Comparison of ENCODE assay signal across 29 cellular contexts in genomic region chr7:90681336-90682019, GRCh38.
DNase-seq lines count a peak whose midpoint lies in the region; ATAC-seq and TF ChIP-seq lines count a peak whose summit lies in the region.
"Had no signal": no experiment of that assay in that cellular context is flagged by ENCODE, and none has a peak within 500 bp of the region (broad histone marks: within the 10 kb centered on the region; RNA-seq: fewer than 3 reads in every experiment).

No MANE protein-coding gene starts in this region.

- intact Hi-C loops in breast epithelium (cut with DNase I; ENCODE audit: low total_unique reads): no loop called here

- DNase-seq in COLO829 (ENCODE audit: low spot score) (peak; percentile 32), fibroblast of pulmonary artery (ENCODE audit: low read depth) (peak; percentile 36), NK-92 (lab: John Stamatoyannopoulos, UW; ENCODE audit: unreplicated experiment) (no peak), cerebellar cortex (ENCODE audit: low spot score) (no peak), hippocampal formation (lab: John Stamatoyannopoulos, UW) (no peak), breast epithelium (ENCODE audit: low spot score in 2 of 2) (no peak)
- DNase-seq: activated CD4-positive, alpha-beta T cell treated with anti-CD3 and anti-CD28 coated beads, Interleukin-2, amount 10 ng/mL, durations not matched to agents 7 days and 5 days; activated naive CD4-positive, alpha-beta T cell; activated T-cell treated with anti-CD3 and anti-CD28 coated beads, Interleukin-2, amount 50 U/mL, for 4 hours; C1 segment of cervical spinal cord; Caco-2; cortex of kidney; endodermal cell; GOT3; left ventricle myocardium inferior; naive B cell; NCI-H1105; NCI-H2029 treated with DMSO at 0.1 percent for 48 hours; NCI-H446; NK-92 treated with Interleukin-12 subunit alpha and Interleukin-12 subunit beta, amount 100 ng/mL, for 24 hours; PC-9; SHP77 treated with DMSO at 0.1 percent for 48 hours; stimulated activated CD4-positive, alpha-beta T cell treated with anti-CD3 and anti-CD28 coated beads, Interleukin-4, amount 100 ng/mL, for 4 hours had no signal

- TF ChIP-seq CTCF in HEK293 (tag by site-specific recombination; IDR thresholded peaks at IDR 0.05) (no peak), fibroblast of pulmonary artery (IDR thresholded peaks at IDR 0.05; ENCODE audit: low read length, missing control alignments) (no peak), breast epithelium (IDR thresholded peaks at IDR 0.05) (no peak)

- H3K36me3 ChIP-seq in HEK293 (ENCODE audit: control insufficient read depth in 2 of 2, insufficient read depth in 1 of 2, low read length in 2 of 2): no peaks in the 10 kb centered on the region
- no peaks in the 10 kb centered on the region for H3K36me3 ChIP-seq in breast epithelium
- H3K36me3 ChIP-seq: esophagus muscularis mucosa, left ventricle myocardium inferior, prostate gland had no signal

- POLR2A ChIA-PET in HEK293 (lab: Yijun Ruan, JAX): no interaction called here

- H3K27ac ChIP-seq in HEK293 (ENCODE audit: extremely low read depth, low read depth, low read length) (no peak overlapping the region), breast epithelium (no peak overlapping the region)
- H3K27ac ChIP-seq: esophagus muscularis mucosa, left ventricle myocardium inferior, PC-9, prostate gland had no signal

- H3K27me3 ChIP-seq in breast epithelium: no peaks in the 10 kb centered on the region
- H3K27me3 ChIP-seq: esophagus muscularis mucosa had no signal

- H3K4me3 ChIP-seq in HEK293 (ENCODE audit: low read depth, low read length): no peak overlapping the region
- no peak overlapping the region for H3K4me3 ChIP-seq in fibroblast of pulmonary artery (replicated peaks; ENCODE audit: low read depth, low read length)
- H3K4me3 ChIP-seq in breast epithelium: no peak overlapping the region
- H3K4me3 ChIP-seq: esophagus muscularis mucosa, left ventricle myocardium inferior, PC-9, prostate gland had no signal

- H3K9me3 ChIP-seq in HEK293 (ENCODE audit: control insufficient read depth, insufficient read depth, low read depth, low read length): no peaks in the 10 kb centered on the region
- H3K9me3 ChIP-seq in breast epithelium: no peaks in the 10 kb centered on the region
- H3K9me3 ChIP-seq: Caco-2, esophagus muscularis mucosa, left ventricle myocardium inferior, prostate gland had no signal

- no peak for TF ChIP-seq POLR2A in breast epithelium (IDR thresholded peaks at IDR 0.05)

- H3K4me1 ChIP-seq in HEK293 (ENCODE audit: control insufficient read depth, insufficient read depth, low read length) (peaks cover 45% of the 10 kb centered on the region), breast epithelium (no peaks in the 10 kb centered on the region)
- H3K4me1 ChIP-seq: Caco-2, prostate gland had no signal

- ATAC-seq in SK-N-SH treated with all-trans-retinoic acid at 6 μM for 48 hours: peak; percentile 77
- ATAC-seq: activated T-cell treated with anti-CD3 and anti-CD28 coated beads, Interleukin-2, amount 50 U/mL, for 4 hours; sciatic nerve; stimulated activated memory B cell treated with anti-CD40 and anti-IgM and Interleukin-4, amounts not matched to agents 10 μg/mL and 1 μg/mL and 100 μg/mL, for 72 hours had no signal

- CTCF ChIA-PET in HEK293 (lab: Yijun Ruan, JAX): no interaction called here

TF ChIP-seq in HEK293, 187 proteins besides CTCF, POLR2A, EP300 and RAD21:
- TF ChIP-seq ZNF157 (tag by site-specific recombination; IDR thresholded peaks at IDR 0.05): no peak
- no peak for TF ChIP-seq ZNF830 (tag by site-specific recombination; IDR thresholded peaks at IDR 0.05; ENCODE audit: low read depth)
- no peak for TF ChIP-seq SCRT1 (tag by site-specific recombination; IDR thresholded peaks at IDR 0.05; ENCODE audit: borderline replicate concordance)
- no peak for TF ChIP-seq ZIC2 (tag by site-specific recombination; IDR thresholded peaks at IDR 0.05)
- TF ChIP-seq ZNF335 (tag by site-specific recombination; conservative IDR thresholded peaks at IDR 0.05): peak; percentile 46; the same call in 1 of the 2 replicates
- no peak for TF ChIP-seq ZNF121 (tag by site-specific recombination; IDR thresholded peaks at IDR 0.05)
- no peak for TF ChIP-seq ELK4 (IDR thresholded peaks at IDR 0.05; ENCODE audit: borderline replicate concordance, low read depth, low read length)

TF ChIP-seq in SK-N-SH treated with all-trans-retinoic acid at 6 μM for 48 hours, 23 proteins besides CTCF, POLR2A, EP300 and RAD21:
- TF ChIP-seq CSRNP3 (CRISPR knock-in tag; IDR thresholded peaks at IDR 0.05): no peak
- no peak for TF ChIP-seq ARNTL (CRISPR knock-in tag; IDR thresholded peaks at IDR 0.05; ENCODE audit: borderline replicate concordance, low read depth)
- no peak for TF ChIP-seq POU6F1 (CRISPR knock-in tag; IDR thresholded peaks at IDR 0.05; ENCODE audit: borderline replicate concordance, low read depth)
- peak; percentile 22; the same call in 1 of the 2 replicates for TF ChIP-seq ISL1 (CRISPR knock-in tag; IDR thresholded peaks at IDR 0.05)
- no peak for TF ChIP-seq OSR1 (CRISPR knock-in tag; IDR thresholded peaks at IDR 0.05)
- TF ChIP-seq ESRRG (CRISPR knock-in tag; IDR thresholded peaks at IDR 0.05): no peak

Comparison
In these comparisons a context has a peak if more than half of its experiments do, and no peak if none do; other contexts are left out.
1. DNase-seq: peak in COLO829 (single experiment) and fibroblast of pulmonary artery (single experiment); none in NK-92 (single experiment), cerebellar cortex (single experiment), hippocampal formation (0 of 2) and breast epithelium (0 of 2).